ENCODE assay signal across 8 cellular contexts in genomic region chr16:67673712-67674580, GRCh38. TPM values are rescaled to one million over a fixed set of nuclear protein-coding genes. Genes with fewer than 3 reads are reported as not detected.
A peak's percentile ranks its signal among the peaks of the same experiment; 100 is the strongest.
DNase-seq lines count a peak whose midpoint lies in the region; ATAC-seq and TF ChIP-seq lines count a peak whose summit lies in the region.

No MANE protein-coding gene starts in this region.

- no peak for TF ChIP-seq CTCF in GM13976 (IDR thresholded peaks at IDR 0.05; ENCODE audit: borderline replicate concordance, control extremely low read depth, extremely low read depth, insufficient read depth, missing control alignments)

- H3K36me3 ChIP-seq in skeletal muscle tissue (ENCODE audit: control insufficient read depth in 3 of 3, insufficient read depth in 3 of 3, low read length in 3 of 3) = peaks cover 0 to 5% (median 3%) of the 10 kb centered on the region in 3 donors

- H3K9ac ChIP-seq in skeletal muscle tissue (ENCODE audit: low read depth in 1 of 3, low read length in 3 of 3) = peak overlapping the region in 1 of 3 donors; percentile 19

- no peaks in the 10 kb centered on the region for H3K27me3 ChIP-seq in skeletal muscle tissue (ENCODE audit: control insufficient read depth in 3 of 3, insufficient read depth in 3 of 3, low read length in 3 of 3)

- H3K9me3 ChIP-seq in skeletal muscle tissue (ENCODE audit: control insufficient read depth in 3 of 3, low read length in 3 of 3) = no peaks in the 10 kb centered on the region

- ATAC-seq in HG02970 (IDR thresholded peaks at IDR 0.05; ENCODE audit: low FRiP score, unreplicated experiment) (no peak), GM21825 (IDR thresholded peaks at IDR 0.05; ENCODE audit: unreplicated experiment) (no peak)

- peak overlapping the region; percentile 78 for H3K27ac ChIP-seq in skeletal muscle tissue (ENCODE audit: low read depth, low read length)

- DNase-seq in GM13976 (ENCODE audit: low spot score) (peak; percentile 17), SHP77 treated with DMSO at 0.1 percent for 48 hours (lab: John Stamatoyannopoulos, UW) (peak; percentile 3), glomerular endothelial cell (ENCODE audit: extremely low read depth, low read depth, low spot score) (peak; percentile 85), mesenteric fat pad (ENCODE audit: low spot score) (no peak)
- DNase-seq in activated CD8-positive, alpha-beta memory T cell treated with anti-CD3 and anti-CD28 coated beads for 24 hours = no peak

- in situ Hi-C loops in GM13976 (cut with MboI; ENCODE audit: low sequenced_read_pairs, unreplicated experiment) = loop anchor here (10.0 kb wide), 1 partner anchor 251 kb away; no protein-coding TSS in a partner anchor

- no peak overlapping the region for H3K4me3 ChIP-seq in skeletal muscle tissue (ENCODE audit: low read length in 3 of 3)

- H3K4me1 ChIP-seq in skeletal muscle tissue (ENCODE audit: control insufficient read depth in 3 of 3, insufficient read depth in 3 of 3, low read length in 3 of 3) = peaks cover 15 to 27% (median 22%) of the 10 kb centered on the region in 3 donors

RNA-seq across cellular contexts. Expression of gene C16orf86, which starts 7.3 kb away (rescaled TPM):
- total RNA-seq in glomerular endothelial cell (3.9 and 4.9 TPM in 2 replicates), skeletal muscle tissue (3.1 TPM), mesenteric fat pad (2.9 TPM)

RNA-seq across cellular contexts. Expression of gene ENKD1, which starts 7.4 kb away (rescaled TPM):
- 20.5 and 25.9 TPM in 2 replicates for total RNA-seq in glomerular endothelial cell
- 5.2 TPM for total RNA-seq in skeletal muscle tissue
- 11.4 TPM for total RNA-seq in mesenteric fat pad

RNA-seq across cellular contexts. Expression of gene PARD6A, which starts 13.2 kb away (rescaled TPM):
- total RNA-seq in glomerular endothelial cell (0.82 and 1.9 TPM in 2 replicates), skeletal muscle tissue (0.52 TPM), mesenteric fat pad (3.9 TPM)

RNA-seq across cellular contexts. Expression of gene ACD, which starts 13.9 kb away (rescaled TPM):
- total RNA-seq in glomerular endothelial cell = 23.3 and 24.1 TPM in 2 replicates
- 10.4 TPM for total RNA-seq in skeletal muscle tissue
- 11.5 TPM for total RNA-seq in mesenteric fat pad

RNA-seq across cellular contexts. Expression of gene CARMIL2, which starts 29.0 kb away (rescaled TPM):
- 0.63 and 3.3 TPM in 2 replicates for total RNA-seq in glomerular endothelial cell
- total RNA-seq in skeletal muscle tissue = not detected
- 0.96 TPM for total RNA-seq in mesenteric fat pad

Comparison
In these comparisons a context has a peak if more than half of its experiments do, and no peak if none do; other contexts are left out.
1. DNase-seq: peak in GM13976 (single experiment), SHP77 treated with DMSO at 0.1 percent for 48 hours (single experiment) and glomerular endothelial cell (single experiment); none in mesenteric fat pad (single experiment) and activated CD8-positive, alpha-beta memory T cell treated with anti-CD3 and anti-CD28 coated beads for 24 hours (single experiment).